In genomic region chr3:49469037-49469875, GRCh38 we compare ENCODE assay signal across 8 cellular contexts. TPM values are rescaled to one million over a fixed set of nuclear protein-coding genes. Genes with fewer than 3 reads are reported as not detected.
DNase-seq lines count a peak whose midpoint lies in the region; ATAC-seq and TF ChIP-seq lines count a peak whose summit lies in the region.

No MANE protein-coding gene starts in this region.

- peak; percentile 59 to 88 (median 80) for ATAC-seq in heart right ventricle
- ATAC-seq in GM21390 (IDR thresholded peaks at IDR 0.05; ENCODE audit: unreplicated experiment), result no peak

- no peak for DNase-seq in T-helper 2 cell treated with Interferon-gamma antibody and Interleukin-4, amounts not matched to agents 5 μg/mL and 100 μg/mL, for 36 hours (ENCODE audit: low spot score)
- DNase-seq in T-helper 2 cell, result no peak
- DNase-seq in LoVo (ENCODE audit: low spot score), result peak; percentile 67
- DNase-seq in amniotic stem cell (lab: John Stamatoyannopoulos, UW), result peak; percentile 71
- peak; percentile 78 to 89 for DNase-seq in heart right ventricle
- DNase-seq in NCI-H774 (lab: John Stamatoyannopoulos, UW), result no peak

- no peaks in the 10 kb centered on the region for H3K27me3 Mint-ChIP-seq in T-helper 2 cell treated with Interferon-gamma antibody and Interleukin-4, amounts not matched to agents 5 μg/mL and 100 μg/mL, for 36 hours (ENCODE audit: low read depth)

- H3K9me3 ChIP-seq in heart right ventricle, result no peaks in the 10 kb centered on the region
- H3K9me3 ChIP-seq in parathyroid adenoma (ENCODE audit: control insufficient read depth, low read length), result no peaks in the 10 kb centered on the region

- H3K36me3 ChIP-seq in heart right ventricle (no peaks in the 10 kb centered on the region), parathyroid adenoma (ENCODE audit: control insufficient read depth, insufficient read depth, low read length) (no peaks in the 10 kb centered on the region)

- peak overlapping the region in 9 of 10 donors; percentile 36 to 94 (median 75) for H3K4me3 ChIP-seq in heart right ventricle
- peak overlapping the region; percentile 66 for H3K4me3 ChIP-seq in parathyroid adenoma (ENCODE audit: low read depth, low read length)

- H3K27ac Mint-ChIP-seq in T-helper 2 cell treated with Interferon-gamma antibody and Interleukin-4, amounts not matched to agents 5 μg/mL and 100 μg/mL, for 36 hours, result peak overlapping the region; percentile 89

- peak overlapping the region; percentile 31 for H3K9ac ChIP-seq in parathyroid adenoma

- H3K27ac ChIP-seq in heart right ventricle, result peak overlapping the region; percentile 86 to 100 (median 98)
- H3K27ac ChIP-seq in parathyroid adenoma, result peak overlapping the region; percentile 97

- H3K79me2 ChIP-seq in parathyroid adenoma, result peaks cover 24% of the 10 kb centered on the region

- H3K36me3 Mint-ChIP-seq in T-helper 2 cell treated with Interferon-gamma antibody and Interleukin-4, amounts not matched to agents 5 μg/mL and 100 μg/mL, for 36 hours (ENCODE audit: low read depth), result peaks cover 14% of the 10 kb centered on the region

- peak overlapping the region; percentile 96 for H3K4me2 ChIP-seq in parathyroid adenoma (ENCODE audit: low read length)

- TF ChIP-seq CTCF in heart right ventricle (IDR thresholded peaks at IDR 0.05) (no peak), parathyroid adenoma (IDR thresholded peaks at IDR 0.05) (no peak)

- H3K4me1 Mint-ChIP-seq in T-helper 2 cell treated with Interferon-gamma antibody and Interleukin-4, amounts not matched to agents 5 μg/mL and 100 μg/mL, for 36 hours (ENCODE audit: low read depth), result peaks cover 24% of the 10 kb centered on the region

- WGBS in heart right ventricle, 2 donors, result 2 to 4% methylated on average over 22 of the region's 22 CpGs

- H3K27me3 ChIP-seq in heart right ventricle (no peaks in the 10 kb centered on the region), parathyroid adenoma (ENCODE audit: control insufficient read depth, insufficient read depth, low read length) (no peaks in the 10 kb centered on the region)

- peak overlapping the region; percentile 91 for H3K4me3 Mint-ChIP-seq in T-helper 2 cell treated with Interferon-gamma antibody and Interleukin-4, amounts not matched to agents 5 μg/mL and 100 μg/mL, for 36 hours

- H2AFZ ChIP-seq in parathyroid adenoma, result peak overlapping the region; percentile 91

- H3K4me1 ChIP-seq in heart right ventricle (peaks cover 14 to 51% (median 43%) of the 10 kb centered on the region in 9 donors), parathyroid adenoma (peaks cover 11% of the 10 kb centered on the region)

- intact Hi-C loops in heart right ventricle (cut with DNase I), result no loop called here

- no peaks in the 10 kb centered on the region for H3K9me3 Mint-ChIP-seq in T-helper 2 cell treated with Interferon-gamma antibody and Interleukin-4, amounts not matched to agents 5 μg/mL and 100 μg/mL, for 36 hours

RNA-seq across cellular contexts. Expression of gene DAG1, which starts 0.8 kb away (rescaled TPM):
- 100 to 1,000 TPM; 118 to 173 (median 139) TPM for total RNA-seq in heart right ventricle
- polyA plus RNA-seq in heart right ventricle, result 10 to 100 TPM; 37.7 to 50.9 TPM

RNA-seq across cellular contexts. Expression of gene NICN1, which starts 40.1 kb away (rescaled TPM):
- total RNA-seq in heart right ventricle, result 10 to 100 TPM; 13.9 to 22.5 (median 18.3) TPM
- polyA plus RNA-seq in heart right ventricle, result 1 to 10 TPM; 7.7 to 8.3 TPM

RNA-seq across cellular contexts. Expression of gene AMT, which starts 47.0 kb away (rescaled TPM):
- total RNA-seq in heart right ventricle, result 10 to 100 TPM; 21.3 to 40.9 (median 34.3) TPM
- 10 to 100 TPM in 1 of 2 donors, 1 to 10 TPM in 1; 3.2 to 22.6 TPM for polyA plus RNA-seq in heart right ventricle

RNA-seq across cellular contexts. Expression of gene TCTA, which starts 57.0 kb away (rescaled TPM):
- total RNA-seq in heart right ventricle, result 10 to 100 TPM; 13.9 to 22.6 (median 17.6) TPM
- 10 to 100 TPM; 16.5 to 19.0 TPM for polyA plus RNA-seq in heart right ventricle

RNA-seq across cellular contexts. Expression of gene RHOA, which starts 57.5 kb away (rescaled TPM):
- 100 to 1,000 TPM; 226 to 335 (median 250) TPM for total RNA-seq in heart right ventricle
- 100 to 1,000 TPM; 139 to 291 TPM for polyA plus RNA-seq in heart right ventricle

Comparison
In these comparisons a context has a peak if more than half of its experiments do, and no peak if none do; other contexts are left out.
1. DNase-seq: peak in LoVo (single experiment), amniotic stem cell (single experiment) and heart right ventricle (2 of 2); none in T-helper 2 cell treated with Interferon-gamma antibody and Interleukin-4, amounts not matched to agents 5 μg/mL and 100 μg/mL, for 36 hours (single experiment), T-helper 2 cell (0 of 5) and NCI-H774 (single experiment).